1 cellular context compared by ENCODE assay signal in the genomic region with DNA sequence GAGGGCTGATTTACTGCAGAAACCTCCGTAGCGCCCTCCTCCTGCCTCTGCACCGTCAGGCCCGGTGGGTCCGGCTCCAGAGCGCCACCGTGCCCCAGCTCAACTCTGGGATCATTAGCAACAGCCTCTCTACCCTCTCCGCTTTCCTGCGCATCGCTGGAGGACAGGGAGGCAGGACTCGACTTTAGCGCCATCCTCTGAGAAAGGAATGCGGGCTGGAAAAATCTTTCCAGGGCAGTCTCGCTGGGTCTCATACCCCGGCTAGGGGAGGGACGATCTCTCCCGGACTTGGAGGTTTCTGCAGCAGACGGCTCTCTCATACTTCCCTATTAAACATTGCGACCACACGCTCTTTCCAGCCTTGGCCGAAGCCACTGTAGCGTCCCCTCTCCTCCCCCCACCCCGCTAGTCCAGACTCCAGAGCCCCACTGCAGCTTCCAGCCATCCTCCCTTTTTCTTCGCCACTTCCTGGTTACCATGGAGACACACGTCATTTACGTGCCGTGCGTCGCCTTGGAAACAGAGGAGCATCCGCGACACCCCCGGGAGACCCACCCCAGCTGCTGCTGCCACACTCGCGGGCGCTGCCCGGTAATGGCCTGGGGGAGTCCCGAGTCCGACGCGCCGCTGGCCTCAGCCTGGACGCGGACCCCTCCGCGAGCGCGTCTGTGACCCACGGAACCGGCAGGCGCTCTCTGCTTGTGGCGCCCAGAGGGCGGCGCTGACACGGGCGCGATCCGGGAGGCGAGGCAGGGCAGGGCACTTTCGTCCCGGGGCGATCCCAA.
TF ChIP-seq lines count a peak whose summit lies in the region.

A gene (plus strand): TSS at position 554 of the 785 bp plus-strand sequence. CDS start 479 bp downstream, outside the sequence.

TF ChIP-seq in GM12878, 131 proteins besides CTCF, POLR2A, EP300 and RAD21 (continued from another document):
- TF ChIP-seq, protein P1, sequence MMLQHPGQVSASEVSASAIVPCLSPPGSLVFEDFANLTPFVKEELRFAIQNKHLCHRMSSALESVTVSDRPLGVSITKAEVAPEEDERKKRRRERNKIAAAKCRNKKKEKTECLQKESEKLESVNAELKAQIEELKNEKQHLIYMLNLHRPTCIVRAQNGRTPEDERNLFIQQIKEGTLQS (IDR thresholded peaks at IDR 0.05; ENCODE audit: borderline replicate concordance, extremely low read depth, low read depth, low read length): no peak
- TF ChIP-seq ZZZ3 (IDR thresholded peaks at IDR 0.05; ENCODE audit: control insufficient read depth, insufficient read length, low read depth): no peak
- no peak for TF ChIP-seq MYC (IDR thresholded peaks at IDR 0.05; ENCODE audit: insufficient read depth, insufficient read length, insufficient replicate concordance, low read length, severe bottlenecking)
- no peak for TF ChIP-seq MTA3 (IDR thresholded peaks at IDR 0.05; ENCODE audit: borderline replicate concordance, low read length)
- TF ChIP-seq, protein P2, sequence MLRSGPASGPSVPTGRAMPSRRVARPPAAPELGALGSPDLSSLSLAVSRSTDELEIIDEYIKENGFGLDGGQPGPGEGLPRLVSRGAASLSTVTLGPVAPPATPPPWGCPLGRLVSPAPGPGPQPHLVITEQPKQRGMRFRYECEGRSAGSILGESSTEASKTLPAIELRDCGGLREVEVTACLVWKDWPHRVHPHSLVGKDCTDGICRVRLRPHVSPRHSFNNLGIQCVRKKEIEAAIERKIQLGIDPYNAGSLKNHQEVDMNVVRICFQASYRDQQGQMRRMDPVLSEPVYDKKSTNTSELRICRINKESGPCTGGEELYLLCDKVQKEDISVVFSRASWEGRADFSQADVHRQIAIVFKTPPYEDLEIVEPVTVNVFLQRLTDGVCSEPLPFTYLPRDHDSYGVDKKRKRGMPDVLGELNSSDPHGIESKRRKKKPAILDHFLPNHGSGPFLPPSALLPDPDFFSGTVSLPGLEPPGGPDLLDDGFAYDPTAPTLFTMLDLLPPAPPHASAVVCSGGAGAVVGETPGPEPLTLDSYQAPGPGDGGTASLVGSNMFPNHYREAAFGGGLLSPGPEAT (IDR thresholded peaks at IDR 0.05; ENCODE audit: low read depth): no peak
- TF ChIP-seq SMAD5 (IDR thresholded peaks at IDR 0.05; ENCODE audit: low read depth): no peak
- no peak for TF ChIP-seq SPI1 (IDR thresholded peaks at IDR 0.05; ENCODE audit: borderline replicate concordance, insufficient read depth, low read depth, low read length)
- no peak for TF ChIP-seq GABPA (IDR thresholded peaks at IDR 0.05; ENCODE audit: low read depth)
- no peak for TF ChIP-seq YY1 (IDR thresholded peaks at IDR 0.05; ENCODE audit: low read depth, low read length)
- TF ChIP-seq TARDBP (IDR thresholded peaks at IDR 0.05; ENCODE audit: borderline replicate concordance): 0 out of 2 replicates have a peak, but pooled peaks have one; percentile 38
- no peak for TF ChIP-seq RUNX3 (IDR thresholded peaks at IDR 0.05; ENCODE audit: low read length)
- TF ChIP-seq, protein P3, sequence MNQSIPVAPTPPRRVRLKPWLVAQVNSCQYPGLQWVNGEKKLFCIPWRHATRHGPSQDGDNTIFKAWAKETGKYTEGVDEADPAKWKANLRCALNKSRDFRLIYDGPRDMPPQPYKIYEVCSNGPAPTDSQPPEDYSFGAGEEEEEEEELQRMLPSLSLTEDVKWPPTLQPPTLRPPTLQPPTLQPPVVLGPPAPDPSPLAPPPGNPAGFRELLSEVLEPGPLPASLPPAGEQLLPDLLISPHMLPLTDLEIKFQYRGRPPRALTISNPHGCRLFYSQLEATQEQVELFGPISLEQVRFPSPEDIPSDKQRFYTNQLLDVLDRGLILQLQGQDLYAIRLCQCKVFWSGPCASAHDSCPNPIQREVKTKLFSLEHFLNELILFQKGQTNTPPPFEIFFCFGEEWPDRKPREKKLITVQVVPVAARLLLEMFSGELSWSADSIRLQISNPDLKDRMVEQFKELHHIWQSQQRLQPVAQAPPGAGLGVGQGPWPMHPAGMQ (IDR thresholded peaks at IDR 0.05; ENCODE audit: borderline replicate concordance): no peak
- TF ChIP-seq, protein P4, sequence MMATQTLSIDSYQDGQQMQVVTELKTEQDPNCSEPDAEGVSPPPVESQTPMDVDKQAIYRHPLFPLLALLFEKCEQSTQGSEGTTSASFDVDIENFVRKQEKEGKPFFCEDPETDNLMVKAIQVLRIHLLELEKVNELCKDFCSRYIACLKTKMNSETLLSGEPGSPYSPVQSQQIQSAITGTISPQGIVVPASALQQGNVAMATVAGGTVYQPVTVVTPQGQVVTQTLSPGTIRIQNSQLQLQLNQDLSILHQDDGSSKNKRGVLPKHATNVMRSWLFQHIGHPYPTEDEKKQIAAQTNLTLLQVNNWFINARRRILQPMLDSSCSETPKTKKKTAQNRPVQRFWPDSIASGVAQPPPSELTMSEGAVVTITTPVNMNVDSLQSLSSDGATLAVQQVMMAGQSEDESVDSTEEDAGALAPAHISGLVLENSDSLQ (IDR thresholded peaks at IDR 0.05): peak; percentile 84
- TF ChIP-seq TCF12 (IDR thresholded peaks at IDR 0.05; ENCODE audit: low read depth, low read length): peak; percentile 44; the same call in 1 of the 2 replicates
- TF ChIP-seq TAF1 (IDR thresholded peaks at IDR 0.05; ENCODE audit: borderline replicate concordance, low read depth, low read length): no peak
- no peak for TF ChIP-seq NFIC (IDR thresholded peaks at IDR 0.05; ENCODE audit: low read depth, low read length)
- TF ChIP-seq CBX5 (IDR thresholded peaks at IDR 0.05; ENCODE audit: low read depth): no peak
- TF ChIP-seq, protein P5, sequence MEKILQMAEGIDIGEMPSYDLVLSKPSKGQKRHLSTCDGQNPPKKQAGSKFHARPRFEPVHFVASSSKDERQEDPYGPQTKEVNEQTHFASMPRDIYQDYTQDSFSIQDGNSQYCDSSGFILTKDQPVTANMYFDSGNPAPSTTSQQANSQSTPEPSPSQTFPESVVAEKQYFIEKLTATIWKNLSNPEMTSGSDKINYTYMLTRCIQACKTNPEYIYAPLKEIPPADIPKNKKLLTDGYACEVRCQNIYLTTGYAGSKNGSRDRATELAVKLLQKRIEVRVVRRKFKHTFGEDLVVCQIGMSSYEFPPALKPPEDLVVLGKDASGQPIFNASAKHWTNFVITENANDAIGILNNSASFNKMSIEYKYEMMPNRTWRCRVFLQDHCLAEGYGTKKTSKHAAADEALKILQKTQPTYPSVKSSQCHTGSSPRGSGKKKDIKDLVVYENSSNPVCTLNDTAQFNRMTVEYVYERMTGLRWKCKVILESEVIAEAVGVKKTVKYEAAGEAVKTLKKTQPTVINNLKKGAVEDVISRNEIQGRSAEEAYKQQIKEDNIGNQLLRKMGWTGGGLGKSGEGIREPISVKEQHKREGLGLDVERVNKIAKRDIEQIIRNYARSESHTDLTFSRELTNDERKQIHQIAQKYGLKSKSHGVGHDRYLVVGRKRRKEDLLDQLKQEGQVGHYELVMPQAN (conservative IDR thresholded peaks at IDR 0.05): no peak; the same call in 1 of the 2 replicates
- no peak for TF ChIP-seq RELA (IDR thresholded peaks at IDR 0.05; ENCODE audit: borderline replicate concordance, partially characterized antibody)
- no peak; a peak in 1 of 4 replicates for TF ChIP-seq BHLHE40 (IDR thresholded peaks at IDR 0.05; ENCODE audit: borderline replicate concordance in 1 of 2, low read depth in 2 of 2, low read length in 1 of 2)
- no peak for TF ChIP-seq ATF7 (IDR thresholded peaks at IDR 0.05; ENCODE audit: low read depth)
- no peak for TF ChIP-seq MYB (IDR thresholded peaks at IDR 0.05; ENCODE audit: borderline replicate concordance, low read depth, low read length)
